Comparison of ENCODE assay signal across 9 cellular contexts in genomic region chr13:114234266-114234644, GRCh38. TPM values are rescaled to one million over a fixed set of nuclear protein-coding genes. Genes with fewer than 3 reads are reported as not detected.
DNase-seq lines count a peak whose midpoint lies in the region; ATAC-seq and TF ChIP-seq lines count a peak whose summit lies in the region.
"Had no signal": no experiment of that assay in that cellular context is flagged by ENCODE, and none has a peak within 500 bp of the region (broad histone marks: within the 10 kb centered on the region; RNA-seq: fewer than 3 reads in every experiment).

No MANE protein-coding gene starts in this region.

- no peak overlapping the region for H4K8ac ChIP-seq in H9 (replicated peaks; ENCODE audit: insufficient read length, low read depth, low read length)

- CTCF ChIA-PET in activated B cell treated with CpG ODN at 0.5 μM for 24 hours (lab: Charles Lee) = no interaction called here

- no peak overlapping the region for H3K4me2 ChIP-seq in H9 (ENCODE audit: insufficient read depth, insufficient read length, low read length)

- no peak overlapping the region for H2AFZ ChIP-seq in H9 (ENCODE audit: low read length)

- H3K9me3 Mint-ChIP-seq in H9 (0 out of 5 replicates have a peak, but pooled peaks cover 0 to 4% of the 10 kb centered on the region in 2 experiments), activated B cell treated with CpG ODN at 0.5 μM for 24 hours (no peaks in the 10 kb centered on the region)

- H3K36me3 ChIP-seq in spleen = peaks cover 0 to 28% (median 26%) of the 10 kb centered on the region in 6 donors

- no peak for TF ChIP-seq CTCF in H9 (conservative IDR thresholded peaks at IDR 0.05)
- no peak for TF ChIP-seq CTCF in activated B cell treated with CpG ODN at 0.5 μM for 24 hours (IDR thresholded peaks at IDR 0.05)
- no peak for TF ChIP-seq CTCF in spleen (IDR thresholded peaks at IDR 0.05 in 8 of 11, conservative IDR thresholded peaks at IDR 0.05 in 3 of 11)

- H4K20me1 ChIP-seq in H9 (ENCODE audit: control insufficient read depth, insufficient read depth, insufficient read length) = no peaks in the 10 kb centered on the region

- peaks cover 17 to 26% (median 23%) of the 10 kb centered on the region in 3 experiments for H3K36me3 Mint-ChIP-seq in H9 (ENCODE audit: insufficient read depth in 1 of 3, low read depth in 3 of 3)
- H3K36me3 Mint-ChIP-seq in activated B cell treated with CpG ODN at 0.5 μM for 24 hours (ENCODE audit: low read depth) = peaks cover 27% of the 10 kb centered on the region

- H2AK5ac ChIP-seq in H9 (ENCODE audit: insufficient read length, low read length) = no peak overlapping the region

- H3K27ac ChIP-seq in H9 (ENCODE audit: insufficient read length, low read depth, low read length) (no peak overlapping the region), right cardiac atrium (ENCODE audit: low read length) (peak overlapping the region; percentile 60), spleen (peak overlapping the region; percentile 78 to 92 (median 86))

- H3K9me3 ChIP-seq in H9 (ENCODE audit: control insufficient read depth, low read depth, low read length) = no peaks in the 10 kb centered on the region
- H3K9me3 ChIP-seq in right cardiac atrium (ENCODE audit: control insufficient read depth, low read length) = no peaks in the 10 kb centered on the region
- no peaks in the 10 kb centered on the region for H3K9me3 ChIP-seq in spleen

- no peak for TF ChIP-seq POLR2A in spleen (IDR thresholded peaks at IDR 0.05)

- H3K4me1 ChIP-seq in H9 (ENCODE audit: insufficient read depth, low read length) (peaks cover 10% of the 10 kb centered on the region; the same call in 1 of the 2 replicates), right cardiac atrium (ENCODE audit: control insufficient read depth, insufficient read depth, low read length) (peaks cover 2% of the 10 kb centered on the region), spleen (peaks cover 3 to 38% (median 24%) of the 10 kb centered on the region in 6 donors)

- H3T11ph ChIP-seq in H9 (ENCODE audit: low read length) = no peak overlapping the region

- H2BK120ac ChIP-seq in H9 (ENCODE audit: low read depth, low read length, poor library complexity, severe bottlenecking) = no peak overlapping the region

- POLR2A ChIA-PET in activated B cell treated with CpG ODN at 0.5 μM for 24 hours (lab: Charles Lee) = no interaction called here

- H4K91ac ChIP-seq in H9 (ENCODE audit: insufficient read length, low read depth, low read length) = no peak overlapping the region

- peaks cover 4% of the 10 kb centered on the region; the same call in 1 of the 2 replicates for H3K79me2 ChIP-seq in H9 (ENCODE audit: insufficient read depth, low read length)

- no peak for DNase-seq in H9
- no peak for DNase-seq in activated B cell treated with CpG ODN at 0.5 μM for 24 hours
- no peak for DNase-seq in right cardiac atrium
- DNase-seq in spleen = no peak
- no peak for DNase-seq in cerebellar cortex (ENCODE audit: low spot score)
- DNase-seq in mesenteric fat pad (ENCODE audit: low spot score) = no peak
- no peak for DNase-seq in NOMO-1 treated with DMSO at 0.1 percent for 48 hours (lab: John Stamatoyannopoulos, UW; ENCODE audit: unreplicated experiment)
- no peak for DNase-seq in NCI-H2107 (lab: John Stamatoyannopoulos, UW)

- H2BK12ac ChIP-seq in H9 (ENCODE audit: insufficient read length, low read depth, low read length) = no peak overlapping the region

- no peak overlapping the region for H3K14ac ChIP-seq in H9 (ENCODE audit: insufficient read depth, low read length)

- H3K27me3 Mint-ChIP-seq in H9 (ENCODE audit: low read depth) = no peaks in the 10 kb centered on the region; the same call in none of the 2 replicates
- H3K27me3 Mint-ChIP-seq in activated B cell treated with CpG ODN at 0.5 μM for 24 hours = peaks cover 11% of the 10 kb centered on the region

- H3K4me1 Mint-ChIP-seq in H9 = peaks cover 45 to 51% of the 10 kb centered on the region in 2 experiments
- H3K4me1 Mint-ChIP-seq in activated B cell treated with CpG ODN at 0.5 μM for 24 hours = peaks cover 22% of the 10 kb centered on the region

- H2BK5ac ChIP-seq in H9 (ENCODE audit: insufficient read length, low read length) = no peak overlapping the region

- H3K4me3 Mint-ChIP-seq in H9 (peak overlapping the region; percentile 85 to 91), activated B cell treated with CpG ODN at 0.5 μM for 24 hours (peak overlapping the region; percentile 86)

- ATAC-seq in activated B cell treated with CpG ODN at 0.5 μM for 24 hours (ENCODE audit: low read depth) = no peak
- ATAC-seq in right cardiac atrium = no peak

- peaks cover 5% of the 10 kb centered on the region for H3K23me2 ChIP-seq in H9 (ENCODE audit: insufficient read length, low read depth, low read length, poor library complexity, severe bottlenecking)

- H3K56ac ChIP-seq in H9 (ENCODE audit: insufficient read length, low read depth, low read length) = no peak overlapping the region

- peaks cover 2% of the 10 kb centered on the region for H3K79me1 ChIP-seq in H9 (ENCODE audit: insufficient read depth, low read depth, low read length, poor library complexity, severe bottlenecking)

- WGBS in H9 (ENCODE audit: extremely low coverage, insufficient read length, low lambda C conversion rate) = no CpG with 5 or more reads among the region's 4 CpGs
- 68% methylated on average over 4 of the region's 4 CpGs for WGBS in right cardiac atrium
- 59 to 79% (median 77%) methylated on average over 4 of the region's 4 CpGs for WGBS in spleen, 5 donors

- no peaks in the 10 kb centered on the region for H3K27me3 ChIP-seq in H9 (ENCODE audit: insufficient read depth, low read length)
- H3K27me3 ChIP-seq in right cardiac atrium (ENCODE audit: control insufficient read depth, insufficient read depth) = no peaks in the 10 kb centered on the region
- H3K27me3 ChIP-seq in spleen (replicated peaks in 1 of 7) = peaks cover 0 to 17% (median under 1%) of the 10 kb centered on the region in 7 donors

- H4K5ac ChIP-seq in H9 (ENCODE audit: insufficient read length, low read depth, low read length) = no peak overlapping the region

- H2BK15ac ChIP-seq in H9 (ENCODE audit: low read depth, low read length) = no peak overlapping the region

- no peak overlapping the region for H2BK20ac ChIP-seq in H9 (ENCODE audit: low read depth, low read length, poor library complexity, severe bottlenecking)

- H3K27ac Mint-ChIP-seq in H9 (peak overlapping the region in 1 of 3 experiments; percentile 76; a peak in 1 of 7 replicates), activated B cell treated with CpG ODN at 0.5 μM for 24 hours (peak overlapping the region; percentile 88)

- H3K9ac ChIP-seq in H9 (ENCODE audit: extremely low read depth, insufficient read length, low read length) = no peak overlapping the region

- H3K23ac ChIP-seq in H9 (ENCODE audit: insufficient read length, low read depth, low read length) = no peak overlapping the region

- no peak overlapping the region for H3K18ac ChIP-seq in H9 (ENCODE audit: insufficient read length, low read depth, low read length)

- H3K4ac ChIP-seq in H9 (ENCODE audit: low read depth, low read length) = no peak overlapping the region

- intact Hi-C loops in activated B cell treated with CpG ODN at 0.5 μM for 24 hours (cut with micrococcal nuclease) (loop anchor here (2.0 kb wide), 3 partner anchors 105 to 417 kb away; no protein-coding TSS in a partner anchor), right cardiac atrium (cut with DNase I) (no loop called here), spleen (cut with DNase I; ENCODE audit: low total_unique reads) (no loop called here)

- H3K4me3 ChIP-seq in right cardiac atrium (ENCODE audit: low read length) = peak overlapping the region; percentile 90
- peak overlapping the region; percentile 84 to 96 (median 90) for H3K4me3 ChIP-seq in spleen

RNA-seq across cellular contexts. Expression of gene CDC16, which starts 0.4 kb away (rescaled TPM):
- total RNA-seq in H9 (2021) (86.9 and 91.9 TPM in 2 replicates), activated B cell treated with CpG ODN at 0.5 μM for 24 hours (84.2 and 98.0 TPM in 2 replicates), right cardiac atrium (10 to 100 TPM; 35.6 to 52.7 (median 41.5) TPM), spleen (10 to 100 TPM; 50.1 to 75.8 (median 68.1) TPM), mesenteric fat pad (70.0 TPM)
- polyA plus RNA-seq in right cardiac atrium (39.0 TPM), spleen (10 to 100 TPM; 51.8 to 74.1 (median 55.2) TPM)

RNA-seq across cellular contexts. Expression of gene UPF3A, which starts 47.1 kb away (rescaled TPM):
- 81.8 and 85.0 TPM in 2 replicates for total RNA-seq in H9 (2021)
- total RNA-seq in activated B cell treated with CpG ODN at 0.5 μM for 24 hours = 68.3 and 83.2 TPM in 2 replicates
- 10 to 100 TPM; 25.3 to 28.2 (median 26.5) TPM for total RNA-seq in right cardiac atrium
- polyA plus RNA-seq in right cardiac atrium = 36.3 TPM
- 10 to 100 TPM; 33.0 to 59.7 (median 46.8) TPM for total RNA-seq in spleen
- 10 to 100 TPM; 40.2 to 58.0 (median 54.5) TPM for polyA plus RNA-seq in spleen
- total RNA-seq in mesenteric fat pad = 39.6 TPM

RNA-seq across cellular contexts. Expression of gene CFAP97D2, which starts 55.2 kb away (rescaled TPM):
- total RNA-seq in H9 (2021) (not detected in 2 replicates), activated B cell treated with CpG ODN at 0.5 μM for 24 hours (not detected in 2 replicates), right cardiac atrium (not detected), spleen (not detected), mesenteric fat pad (not detected)
- polyA plus RNA-seq in right cardiac atrium (not detected), spleen (under 1 TPM in 1 of 3 donors, not detected in 2; 0.05 TPM)
- total RNA-seq: left colon had no signal
